Comparison of ENCODE assay signal across 8 cellular contexts in the genomic region with DNA sequence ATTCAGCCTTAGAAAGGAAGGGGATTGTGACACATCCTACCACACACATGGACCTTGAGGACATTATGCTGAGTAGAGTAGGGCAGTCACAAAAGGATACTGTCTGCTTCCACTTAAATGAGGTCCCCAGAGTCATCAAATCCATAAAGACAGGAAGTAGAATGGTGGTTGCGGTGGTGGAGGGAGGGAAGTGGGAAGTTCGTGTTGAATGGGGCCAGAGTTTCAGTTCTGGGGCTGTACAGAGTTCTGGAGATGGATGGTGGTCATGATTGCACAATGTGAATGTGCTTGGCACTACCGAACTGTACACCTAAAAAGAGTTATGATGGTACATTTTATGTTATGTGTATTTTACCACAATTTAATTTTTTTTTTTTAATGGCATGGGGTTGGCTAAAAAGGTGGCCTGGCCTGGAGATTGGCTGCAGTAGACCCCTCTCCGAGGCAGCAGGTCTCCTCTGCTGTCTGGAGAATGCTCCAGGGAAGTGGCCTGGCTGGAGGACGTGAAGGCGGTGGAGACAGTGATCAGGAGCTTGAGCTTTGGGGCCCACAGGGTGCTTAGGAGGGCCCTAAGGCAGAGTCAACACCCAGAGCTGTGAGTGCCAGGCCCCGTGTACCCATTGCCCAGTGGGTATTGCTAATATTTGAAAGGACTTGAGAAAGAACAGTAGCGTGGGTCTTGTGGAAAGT. TPM values are rescaled to one million over a fixed set of nuclear protein-coding genes. Genes with fewer than 3 reads are reported as not detected.
DNase-seq lines count a peak whose midpoint lies in the region; ATAC-seq and TF ChIP-seq lines count a peak whose summit lies in the region.

No MANE protein-coding gene starts in this region.

- ATAC-seq in GM21526 (IDR thresholded peaks at IDR 0.05; ENCODE audit: low FRiP score, unreplicated experiment) (no peak), HG03565 (IDR thresholded peaks at IDR 0.05; ENCODE audit: unreplicated experiment) (no peak)

- peaks cover 11 to 97% (median 28%) of the 10 kb centered on the region in 3 donors for H3K36me3 ChIP-seq in esophagus squamous epithelium

- peaks cover 37% of the 10 kb centered on the region for H3K36me3 Mint-ChIP-seq in progenitor cell of endocrine pancreas (ENCODE audit: insufficient read depth)

- H3K9me3 Mint-ChIP-seq in progenitor cell of endocrine pancreas (ENCODE audit: low read depth): no peaks in the 10 kb centered on the region

- DNase-seq in GM12865 (ENCODE audit: low read depth) (peak; percentile 55), SIG-M5 (lab: John Stamatoyannopoulos, UW) (peak; percentile 66), esophagus squamous epithelium (lab: John Stamatoyannopoulos, UW) (no peak), progenitor cell of endocrine pancreas (ENCODE audit: low spot score, unreplicated experiment) (no peak), NCI-H526 treated with DMSO at 0.1 percent for 48 hours (lab: John Stamatoyannopoulos, UW) (no peak), glomerular visceral epithelial cell (ENCODE audit: extremely low spot score) (no peak)

- no peaks in the 10 kb centered on the region for H3K27me3 Mint-ChIP-seq in progenitor cell of endocrine pancreas

- H3K27me3 ChIP-seq in esophagus squamous epithelium: no peaks in the 10 kb centered on the region

- peaks cover 32 to 66% (median 36%) of the 10 kb centered on the region in 3 donors for H3K4me1 ChIP-seq in esophagus squamous epithelium

- no peak for TF ChIP-seq POLR2A in esophagus squamous epithelium (IDR thresholded peaks at IDR 0.05)

- no peak overlapping the region for H3K4me3 Mint-ChIP-seq in progenitor cell of endocrine pancreas (ENCODE audit: low read depth)

- intact Hi-C loops in esophagus squamous epithelium (cut with DNase I): loop anchor here (10.0 kb wide), 1 partner anchor 69 kb away; no protein-coding TSS in a partner anchor

- H3K4me3 ChIP-seq in GM12865 (ENCODE audit: low read depth, low read length) (no peak overlapping the region), esophagus squamous epithelium (no peak overlapping the region)

- no peak for TF ChIP-seq CTCF in GM12865 (IDR thresholded peaks at IDR 0.05; ENCODE audit: insufficient read depth, low read depth, low read length, missing control alignments)
- TF ChIP-seq CTCF in esophagus squamous epithelium (IDR thresholded peaks at IDR 0.05): no peak
- no peak for TF ChIP-seq CTCF in progenitor cell of endocrine pancreas (IDR thresholded peaks at IDR 0.05; ENCODE audit: unreplicated experiment)

- no peaks in the 10 kb centered on the region for H3K9me3 ChIP-seq in esophagus squamous epithelium

- no peaks in the 10 kb centered on the region for H3K4me1 Mint-ChIP-seq in progenitor cell of endocrine pancreas (ENCODE audit: low read depth)

- peak overlapping the region; percentile 78 to 96 (median 94) for H3K27ac ChIP-seq in esophagus squamous epithelium

- H3K27ac Mint-ChIP-seq in progenitor cell of endocrine pancreas: peak overlapping the region; percentile 73

- 59 to 60% methylated on average over 5 to 7 of the region's 8 CpGs for WGBS in esophagus squamous epithelium, 2 donors

RNA-seq across cellular contexts. Expression of a gene that starts 30.4 kb away (rescaled TPM):
- 10 to 100 TPM; 43.0 to 65.6 (median 61.1) TPM for total RNA-seq in esophagus squamous epithelium
- 63.0 and 65.3 TPM in 2 replicates for total RNA-seq in progenitor cell of endocrine pancreas

RNA-seq across cellular contexts. Expression of a gene that starts 46.2 kb away (rescaled TPM):
- 10 to 100 TPM; 18.3 to 48.1 (median 33.6) TPM for total RNA-seq in esophagus squamous epithelium
- total RNA-seq in progenitor cell of endocrine pancreas: 39.4 and 39.9 TPM in 2 replicates

RNA-seq across cellular contexts. Expression of a gene that starts 57.9 kb away (rescaled TPM):
- total RNA-seq in esophagus squamous epithelium (1 to 10 TPM in 3 of 4 donors, under 1 TPM in 1; 0.57 to 1.9 (median 1.6) TPM), progenitor cell of endocrine pancreas (4.9 and 5.5 TPM in 2 replicates)

Comparison
In these comparisons a context has a peak if more than half of its experiments do, and no peak if none do; other contexts are left out.
1. DNase-seq: peak in GM12865 (single experiment) and SIG-M5 (single experiment); none in esophagus squamous epithelium (single experiment), progenitor cell of endocrine pancreas (single experiment), NCI-H526 treated with DMSO at 0.1 percent for 48 hours (single experiment) and glomerular visceral epithelial cell (single experiment).